Comparison of ENCODE assay signal across 1 cellular context in genomic region chr10:75209325-75210192, GRCh38.
TF ChIP-seq lines count a peak whose summit lies in the region.

No MANE protein-coding gene starts in this region.

TF ChIP-seq in K562, 482 proteins besides CTCF, POLR2A, EP300 and RAD21 (continued from another document and continues in another):
- TF ChIP-seq CUX1 (CRISPR knock-in tag; IDR thresholded peaks at IDR 0.05) (peak; percentile 97), HCFC1 (IDR thresholded peaks at IDR 0.05; ENCODE audit: low read depth, low read length) (no peak), GATAD2A (IDR thresholded peaks at IDR 0.05) (peak; percentile 46; the same call in 1 of the 2 replicates), ZNF134 (CRISPR knock-in tag; conservative IDR thresholded peaks at IDR 0.05) (peak; percentile 78), USF1 (CRISPR knock-in tag; IDR thresholded peaks at IDR 0.05) (no peak), SMAD4 (CRISPR knock-in tag; conservative IDR thresholded peaks at IDR 0.05) (peak; percentile 94), ATF4 (CRISPR knock-in tag; IDR thresholded peaks at IDR 0.05) (peak; percentile 80), KLF6 (CRISPR knock-in tag; IDR thresholded peaks at IDR 0.05; ENCODE audit: borderline replicate concordance) (peak; percentile 96), PHTF2 (CRISPR knock-in tag; IDR thresholded peaks at IDR 0.05) (0 out of 2 replicates have a peak, but pooled peaks have one; percentile 78), BMI1 (IDR thresholded peaks at IDR 0.05; ENCODE audit: low read length) (no peak), CCNT2 (IDR thresholded peaks at IDR 0.05; ENCODE audit: borderline replicate concordance, extremely low read depth, insufficient read length, low read depth, low read length) (no peak), GATAD2B (IDR thresholded peaks at IDR 0.05; ENCODE audit: borderline replicate concordance) (no peak), NBN (IDR thresholded peaks at IDR 0.05; ENCODE audit: low read depth) (peak; percentile 86), TAF9B (IDR thresholded peaks at IDR 0.05; ENCODE audit: partially characterized antibody) (no peak), YY1 (IDR thresholded peaks at IDR 0.05; ENCODE audit: borderline replicate concordance in 1 of 3, control insufficient read depth in 1 of 3, extremely low read depth in 1 of 3, insufficient read depth in 3 of 3, insufficient read length in 1 of 3, insufficient replicate concordance in 2 of 3, low read depth in 1 of 3, low read length in 2 of 3) (peak in 1 of 3 experiments; percentile 8), PHF21A (IDR thresholded peaks at IDR 0.05; ENCODE audit: borderline replicate concordance, low read depth) (no peak), SMAD3 (CRISPR knock-in tag; conservative IDR thresholded peaks at IDR 0.05) (peak; percentile 94), BDP1 (IDR thresholded peaks at IDR 0.05; ENCODE audit: insufficient read depth, insufficient read length) (no peak), ZNF347 (CRISPR knock-in tag; IDR thresholded peaks at IDR 0.05; ENCODE audit: low read depth) (no peak), FOXA3 (CRISPR knock-in tag; conservative IDR thresholded peaks at IDR 0.05 in 1 of 2, IDR thresholded peaks at IDR 0.05 in 1 of 2) (no peak; a peak in 1 of 4 replicates), KLF13 (tag; IDR thresholded peaks at IDR 0.05; ENCODE audit: borderline replicate concordance, low read depth) (peak; percentile 63), MTA1 (IDR thresholded peaks at IDR 0.05; ENCODE audit: borderline replicate concordance) (peak; percentile 66), TOE1 (IDR thresholded peaks at IDR 0.05; ENCODE audit: borderline replicate concordance) (no peak), TOE1 (CRISPR knock-in tag; IDR thresholded peaks at IDR 0.05; ENCODE audit: borderline replicate concordance, low read depth) (no peak), NCOA6 (IDR thresholded peaks at IDR 0.05) (no peak), ZNF436 (CRISPR knock-in tag; IDR thresholded peaks at IDR 0.05) (no peak), ZFX (CRISPR knock-in tag; IDR thresholded peaks at IDR 0.05) (peak; percentile 43; the same call in 1 of the 2 replicates), E2F3 (CRISPR knock-in tag; IDR thresholded peaks at IDR 0.05) (peak; percentile 95), NCOA1 (IDR thresholded peaks at IDR 0.05; ENCODE audit: low read depth) (no peak; the same call in none of the 2 replicates), MEIS2 (IDR thresholded peaks at IDR 0.05; ENCODE audit: partially characterized antibody) (no peak), TRIM28 (IDR thresholded peaks at IDR 0.05) (no peak; the same call in 1 of the 2 replicates), ZNF253 (CRISPR knock-in tag; conservative IDR thresholded peaks at IDR 0.05) (0 out of 2 replicates have a peak, but pooled peaks have one; percentile 59), ZNF212 (CRISPR knock-in tag; IDR thresholded peaks at IDR 0.05) (peak; percentile 79; the same call in 1 of the 2 replicates), POLR2H (tag; IDR thresholded peaks at IDR 0.05; ENCODE audit: low read depth) (no peak), PHF20 (IDR thresholded peaks at IDR 0.05; ENCODE audit: partially characterized antibody) (no peak), ZFP36 (IDR thresholded peaks at IDR 0.05; ENCODE audit: low read depth, low read length, partially characterized antibody) (no peak), THAP7 (CRISPR knock-in tag; IDR thresholded peaks at IDR 0.05) (no peak), STAT5A (IDR thresholded peaks at IDR 0.05; ENCODE audit: borderline replicate concordance, low read length) (no peak; the same call in 1 of the 2 replicates), SNIP1 (IDR thresholded peaks at IDR 0.05; ENCODE audit: low read depth) (no peak), KDM5B (IDR thresholded peaks at IDR 0.05; ENCODE audit: insufficient replicate concordance, low read depth, low read length) (peak; percentile 90), DACH1 (IDR thresholded peaks at IDR 0.05; ENCODE audit: partially characterized antibody) (no peak), SMAD1 (IDR thresholded peaks at IDR 0.05; ENCODE audit: low read depth, low read length, partially characterized antibody) (no peak), ELF4 (CRISPR knock-in tag; IDR thresholded peaks at IDR 0.05) (no peak)
- TF ChIP-seq, protein P1, sequence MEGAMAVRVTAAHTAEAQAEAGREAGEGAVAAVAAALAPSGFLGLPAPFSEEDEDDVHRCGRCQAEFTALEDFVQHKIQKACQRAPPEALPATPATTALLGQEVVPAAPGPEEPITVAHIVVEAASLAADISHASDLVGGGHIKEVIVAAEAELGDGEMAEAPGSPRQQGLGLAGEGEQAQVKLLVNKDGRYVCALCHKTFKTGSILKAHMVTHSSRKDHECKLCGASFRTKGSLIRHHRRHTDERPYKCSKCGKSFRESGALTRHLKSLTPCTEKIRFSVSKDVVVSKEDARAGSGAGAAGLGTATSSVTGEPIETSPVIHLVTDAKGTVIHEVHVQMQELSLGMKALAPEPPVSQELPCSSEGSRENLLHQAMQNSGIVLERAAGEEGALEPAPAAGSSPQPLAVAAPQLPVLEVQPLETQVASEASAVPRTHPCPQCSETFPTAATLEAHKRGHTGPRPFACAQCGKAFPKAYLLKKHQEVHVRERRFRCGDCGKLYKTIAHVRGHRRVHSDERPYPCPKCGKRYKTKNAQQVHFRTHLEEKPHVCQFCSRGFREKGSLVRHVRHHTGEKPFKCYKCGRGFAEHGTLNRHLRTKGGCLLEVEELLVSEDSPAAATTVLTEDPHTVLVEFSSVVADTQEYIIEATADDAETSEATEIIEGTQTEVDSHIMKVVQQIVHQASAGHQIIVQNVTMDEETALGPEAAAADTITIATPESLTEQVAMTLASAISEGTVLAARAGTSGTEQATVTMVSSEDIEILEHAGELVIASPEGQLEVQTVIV (CRISPR knock-in tag; IDR thresholded peaks at IDR 0.05; ENCODE audit: borderline replicate concordance) = peak; percentile 76; the same call in 1 of the 2 replicates
- TF ChIP-seq, protein P2, sequence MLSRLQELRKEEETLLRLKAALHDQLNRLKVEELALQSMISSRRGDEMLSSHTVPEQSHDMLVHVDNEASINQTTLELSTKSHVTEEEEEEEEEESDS (CRISPR knock-in tag; IDR thresholded peaks at IDR 0.05) = peak; percentile 55
- TF ChIP-seq, protein P3, sequence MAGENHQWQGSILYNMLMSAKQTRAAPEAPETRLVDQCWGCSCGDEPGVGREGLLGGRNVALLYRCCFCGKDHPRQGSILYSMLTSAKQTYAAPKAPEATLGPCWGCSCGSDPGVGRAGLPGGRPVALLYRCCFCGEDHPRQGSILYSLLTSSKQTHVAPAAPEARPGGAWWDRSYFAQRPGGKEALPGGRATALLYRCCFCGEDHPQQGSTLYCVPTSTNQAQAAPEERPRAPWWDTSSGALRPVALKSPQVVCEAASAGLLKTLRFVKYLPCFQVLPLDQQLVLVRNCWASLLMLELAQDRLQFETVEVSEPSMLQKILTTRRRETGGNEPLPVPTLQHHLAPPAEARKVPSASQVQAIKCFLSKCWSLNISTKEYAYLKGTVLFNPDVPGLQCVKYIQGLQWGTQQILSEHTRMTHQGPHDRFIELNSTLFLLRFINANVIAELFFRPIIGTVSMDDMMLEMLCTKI (IDR thresholded peaks at IDR 0.05; ENCODE audit: partially characterized antibody) = no peak
- TF ChIP-seq, protein P4, sequence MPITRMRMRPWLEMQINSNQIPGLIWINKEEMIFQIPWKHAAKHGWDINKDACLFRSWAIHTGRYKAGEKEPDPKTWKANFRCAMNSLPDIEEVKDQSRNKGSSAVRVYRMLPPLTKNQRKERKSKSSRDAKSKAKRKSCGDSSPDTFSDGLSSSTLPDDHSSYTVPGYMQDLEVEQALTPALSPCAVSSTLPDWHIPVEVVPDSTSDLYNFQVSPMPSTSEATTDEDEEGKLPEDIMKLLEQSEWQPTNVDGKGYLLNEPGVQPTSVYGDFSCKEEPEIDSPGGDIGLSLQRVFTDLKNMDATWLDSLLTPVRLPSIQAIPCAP (CRISPR knock-in tag; IDR thresholded peaks at IDR 0.05; ENCODE audit: borderline replicate concordance) = no peak
- TF ChIP-seq, protein P5, sequence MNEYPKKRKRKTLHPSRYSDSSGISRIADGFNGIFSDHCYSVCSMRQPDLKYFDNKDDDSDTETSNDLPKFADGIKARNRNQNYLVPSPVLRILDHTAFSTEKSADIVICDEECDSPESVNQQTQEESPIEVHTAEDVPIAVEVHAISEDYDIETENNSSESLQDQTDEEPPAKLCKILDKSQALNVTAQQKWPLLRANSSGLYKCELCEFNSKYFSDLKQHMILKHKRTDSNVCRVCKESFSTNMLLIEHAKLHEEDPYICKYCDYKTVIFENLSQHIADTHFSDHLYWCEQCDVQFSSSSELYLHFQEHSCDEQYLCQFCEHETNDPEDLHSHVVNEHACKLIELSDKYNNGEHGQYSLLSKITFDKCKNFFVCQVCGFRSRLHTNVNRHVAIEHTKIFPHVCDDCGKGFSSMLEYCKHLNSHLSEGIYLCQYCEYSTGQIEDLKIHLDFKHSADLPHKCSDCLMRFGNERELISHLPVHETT (CRISPR knock-in tag; conservative IDR thresholded peaks at IDR 0.05 in 1 of 2, IDR thresholded peaks at IDR 0.05 in 1 of 2) = peak in 1 of 2 experiments; percentile 96; a peak in 2 of 4 replicates
- TF ChIP-seq, protein P6, sequence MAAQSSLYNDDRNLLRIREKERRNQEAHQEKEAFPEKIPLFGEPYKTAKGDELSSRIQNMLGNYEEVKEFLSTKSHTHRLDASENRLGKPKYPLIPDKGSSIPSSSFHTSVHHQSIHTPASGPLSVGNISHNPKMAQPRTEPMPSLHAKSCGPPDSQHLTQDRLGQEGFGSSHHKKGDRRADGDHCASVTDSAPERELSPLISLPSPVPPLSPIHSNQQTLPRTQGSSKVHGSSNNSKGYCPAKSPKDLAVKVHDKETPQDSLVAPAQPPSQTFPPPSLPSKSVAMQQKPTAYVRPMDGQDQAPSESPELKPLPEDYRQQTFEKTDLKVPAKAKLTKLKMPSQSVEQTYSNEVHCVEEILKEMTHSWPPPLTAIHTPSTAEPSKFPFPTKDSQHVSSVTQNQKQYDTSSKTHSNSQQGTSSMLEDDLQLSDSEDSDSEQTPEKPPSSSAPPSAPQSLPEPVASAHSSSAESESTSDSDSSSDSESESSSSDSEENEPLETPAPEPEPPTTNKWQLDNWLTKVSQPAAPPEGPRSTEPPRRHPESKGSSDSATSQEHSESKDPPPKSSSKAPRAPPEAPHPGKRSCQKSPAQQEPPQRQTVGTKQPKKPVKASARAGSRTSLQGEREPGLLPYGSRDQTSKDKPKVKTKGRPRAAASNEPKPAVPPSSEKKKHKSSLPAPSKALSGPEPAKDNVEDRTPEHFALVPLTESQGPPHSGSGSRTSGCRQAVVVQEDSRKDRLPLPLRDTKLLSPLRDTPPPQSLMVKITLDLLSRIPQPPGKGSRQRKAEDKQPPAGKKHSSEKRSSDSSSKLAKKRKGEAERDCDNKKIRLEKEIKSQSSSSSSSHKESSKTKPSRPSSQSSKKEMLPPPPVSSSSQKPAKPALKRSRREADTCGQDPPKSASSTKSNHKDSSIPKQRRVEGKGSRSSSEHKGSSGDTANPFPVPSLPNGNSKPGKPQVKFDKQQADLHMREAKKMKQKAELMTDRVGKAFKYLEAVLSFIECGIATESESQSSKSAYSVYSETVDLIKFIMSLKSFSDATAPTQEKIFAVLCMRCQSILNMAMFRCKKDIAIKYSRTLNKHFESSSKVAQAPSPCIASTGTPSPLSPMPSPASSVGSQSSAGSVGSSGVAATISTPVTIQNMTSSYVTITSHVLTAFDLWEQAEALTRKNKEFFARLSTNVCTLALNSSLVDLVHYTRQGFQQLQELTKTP (IDR thresholded peaks at IDR 0.05; ENCODE audit: low read depth in 1 of 2, partially characterized antibody in 2 of 2) = peak in 1 of 2 experiments; percentile 59
